Comparison of ENCODE assay signal across 8 cellular contexts in the genomic region with DNA sequence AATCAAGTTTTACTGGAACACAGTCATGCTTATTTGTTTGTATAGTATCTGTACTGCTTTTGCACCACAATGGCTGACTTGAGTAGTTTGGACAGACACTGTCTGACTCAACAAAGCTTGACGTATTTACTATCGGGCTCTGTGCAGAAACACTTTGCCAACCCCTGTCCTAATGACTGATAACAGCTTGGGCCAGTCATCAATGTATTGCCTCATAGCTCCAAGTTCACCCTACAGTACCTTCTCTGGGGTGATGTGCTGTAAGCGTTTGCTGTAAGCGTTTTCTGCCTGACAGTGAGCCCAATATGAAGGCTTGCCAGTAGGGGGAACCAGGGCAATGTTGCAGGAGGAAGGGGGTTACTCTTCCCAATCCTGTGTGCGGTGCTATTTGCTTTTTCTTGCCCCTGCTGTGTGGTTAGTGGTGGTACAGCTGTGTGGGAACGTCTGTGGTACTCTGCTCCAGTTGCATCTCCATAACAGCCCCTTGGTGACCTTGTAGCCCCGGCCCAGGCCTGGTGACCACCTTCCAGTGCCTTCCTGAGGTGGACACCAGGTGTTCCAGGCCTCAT. TPM values are rescaled to one million over a fixed set of nuclear protein-coding genes. Genes with fewer than 3 reads are reported as not detected.
DNase-seq lines count a peak whose midpoint lies in the region; ATAC-seq and TF ChIP-seq lines count a peak whose summit lies in the region.

No MANE protein-coding gene starts in this region.

- CTCF ChIA-PET in activated CD4-positive, alpha-beta memory T cell treated with anti-CD3 and anti-CD28 coated beads for 36 hours (lab: Charles Lee): interaction anchor here (1.0 to 2.4 kb wide), 8 partner anchors 13 to 337 kb away, joined by 3 to 11 read pairs (median 4); no protein-coding TSS in a partner anchor
- CTCF ChIA-PET in activated CD4-positive, alpha-beta memory T cell treated with anti-CD3 and anti-CD28 coated beads, Interleukin-2, amount 10 ng/mL, durations not matched to agents 7 days and 5 days (lab: Charles Lee): interaction anchor here (0.6 to 1.6 kb wide), 9 partner anchors 8 to 337 kb away, joined by 3 to 7 read pairs (median 3); no protein-coding TSS in a partner anchor
- CTCF ChIA-PET in activated CD8-positive, alpha-beta T cell treated with anti-CD3 and anti-CD28 coated beads for 36 hours (lab: Charles Lee): interaction anchor here (0.7 to 3.0 kb wide), 7 partner anchors 20 to 337 kb away, joined by 3 to 14 read pairs (median 6); no protein-coding TSS in a partner anchor

- H3K36me3 Mint-ChIP-seq in activated CD4-positive, alpha-beta memory T cell treated with anti-CD3 and anti-CD28 coated beads for 36 hours: no peaks in the 10 kb centered on the region
- no peaks in the 10 kb centered on the region for H3K36me3 Mint-ChIP-seq in activated CD4-positive, alpha-beta memory T cell treated with anti-CD3 and anti-CD28 coated beads, Interleukin-2, amount 10 ng/mL, durations not matched to agents 7 days and 5 days (ENCODE audit: low read depth)
- no peaks in the 10 kb centered on the region for H3K36me3 Mint-ChIP-seq in activated CD8-positive, alpha-beta T cell treated with anti-CD3 and anti-CD28 coated beads for 36 hours (ENCODE audit: low read depth)

- ATAC-seq in activated CD8-positive, alpha-beta T cell treated with anti-CD3 and anti-CD28 coated beads for 36 hours: peak; percentile 39
- ATAC-seq in HG03135 (IDR thresholded peaks at IDR 0.05; ENCODE audit: unreplicated experiment) (no peak), GM21447 (IDR thresholded peaks at IDR 0.05; ENCODE audit: unreplicated experiment) (no peak)

- peak; percentile 31 for TF ChIP-seq CTCF in activated CD8-positive, alpha-beta T cell treated with anti-CD3 and anti-CD28 coated beads for 36 hours (IDR thresholded peaks at IDR 0.05)

- H3K9me3 Mint-ChIP-seq in activated CD4-positive, alpha-beta memory T cell treated with anti-CD3 and anti-CD28 coated beads for 36 hours: no peaks in the 10 kb centered on the region
- H3K9me3 Mint-ChIP-seq in activated CD4-positive, alpha-beta memory T cell treated with anti-CD3 and anti-CD28 coated beads, Interleukin-2, amount 10 ng/mL, durations not matched to agents 7 days and 5 days: no peaks in the 10 kb centered on the region
- H3K9me3 Mint-ChIP-seq in activated CD8-positive, alpha-beta T cell treated with anti-CD3 and anti-CD28 coated beads for 36 hours: no peaks in the 10 kb centered on the region

- no peak overlapping the region for H3K4me3 Mint-ChIP-seq in activated CD4-positive, alpha-beta memory T cell treated with anti-CD3 and anti-CD28 coated beads for 36 hours
- H3K4me3 Mint-ChIP-seq in activated CD4-positive, alpha-beta memory T cell treated with anti-CD3 and anti-CD28 coated beads, Interleukin-2, amount 10 ng/mL, durations not matched to agents 7 days and 5 days: no peak overlapping the region
- H3K4me3 Mint-ChIP-seq in activated CD8-positive, alpha-beta T cell treated with anti-CD3 and anti-CD28 coated beads for 36 hours: no peak overlapping the region

- intact Hi-C loops in activated CD4-positive, alpha-beta memory T cell treated with anti-CD3 and anti-CD28 coated beads for 36 hours (cut with micrococcal nuclease): no loop called here
- intact Hi-C loops in activated CD8-positive, alpha-beta T cell treated with anti-CD3 and anti-CD28 coated beads for 36 hours (cut with micrococcal nuclease): no loop called here

- POLR2A ChIA-PET in activated CD4-positive, alpha-beta memory T cell treated with anti-CD3 and anti-CD28 coated beads for 36 hours (lab: Charles Lee): interaction anchor here (0.9 kb wide), 1 partner anchor 13 kb away, joined by 3 read pairs; no protein-coding TSS in a partner anchor
- POLR2A ChIA-PET in activated CD4-positive, alpha-beta memory T cell treated with anti-CD3 and anti-CD28 coated beads, Interleukin-2, amount 10 ng/mL, durations not matched to agents 7 days and 5 days (lab: Charles Lee): interaction anchor here (0.5 to 1.2 kb wide), 4 partner anchors 133 to 187 kb away, joined by 3 to 4 read pairs (median 4); a partner anchor contains a TSS
- POLR2A ChIA-PET in activated CD8-positive, alpha-beta T cell treated with anti-CD3 and anti-CD28 coated beads for 36 hours (lab: Charles Lee): no interaction called here

- H3K27me3 Mint-ChIP-seq in activated CD4-positive, alpha-beta memory T cell treated with anti-CD3 and anti-CD28 coated beads for 36 hours: peaks cover 13% of the 10 kb centered on the region
- H3K27me3 Mint-ChIP-seq in activated CD4-positive, alpha-beta memory T cell treated with anti-CD3 and anti-CD28 coated beads, Interleukin-2, amount 10 ng/mL, durations not matched to agents 7 days and 5 days: peaks cover 26% of the 10 kb centered on the region
- peaks cover 15% of the 10 kb centered on the region for H3K27me3 Mint-ChIP-seq in activated CD8-positive, alpha-beta T cell treated with anti-CD3 and anti-CD28 coated beads for 36 hours

- H3K4me1 Mint-ChIP-seq in activated CD4-positive, alpha-beta memory T cell treated with anti-CD3 and anti-CD28 coated beads for 36 hours (ENCODE audit: low read depth): no peaks in the 10 kb centered on the region
- peaks cover 3% of the 10 kb centered on the region for H3K4me1 Mint-ChIP-seq in activated CD4-positive, alpha-beta memory T cell treated with anti-CD3 and anti-CD28 coated beads, Interleukin-2, amount 10 ng/mL, durations not matched to agents 7 days and 5 days
- no peaks in the 10 kb centered on the region for H3K4me1 Mint-ChIP-seq in activated CD8-positive, alpha-beta T cell treated with anti-CD3 and anti-CD28 coated beads for 36 hours (ENCODE audit: low read depth)

- no peak overlapping the region for H3K27ac Mint-ChIP-seq in activated CD4-positive, alpha-beta memory T cell treated with anti-CD3 and anti-CD28 coated beads for 36 hours
- no peak overlapping the region for H3K27ac Mint-ChIP-seq in activated CD4-positive, alpha-beta memory T cell treated with anti-CD3 and anti-CD28 coated beads, Interleukin-2, amount 10 ng/mL, durations not matched to agents 7 days and 5 days
- H3K27ac Mint-ChIP-seq in activated CD8-positive, alpha-beta T cell treated with anti-CD3 and anti-CD28 coated beads for 36 hours: no peak overlapping the region

- peak; percentile 32 for DNase-seq in activated CD4-positive, alpha-beta memory T cell treated with anti-CD3 and anti-CD28 coated beads for 36 hours
- no peak for DNase-seq in activated CD4-positive, alpha-beta memory T cell treated with anti-CD3 and anti-CD28 coated beads, Interleukin-2, amount 10 ng/mL, durations not matched to agents 7 days and 5 days
- DNase-seq in NCI-H146 treated with DMSO at 0.1 percent for 48 hours (lab: John Stamatoyannopoulos, UW; ENCODE audit: unreplicated experiment) (peak; percentile 57), iPS DF 4.7 (ENCODE audit: extremely low read depth, low spot score) (peak; percentile 75), activated gamma-delta T cell treated with Interleukin-2 at 50 U/mL for 16 hours (no peak)
- DNase-seq in activated CD8-positive, alpha-beta T cell treated with anti-CD3 and anti-CD28 coated beads for 36 hours: peak; percentile 29

RNA-seq across cellular contexts. Expression of a gene that starts 5.4 kb away (rescaled TPM):
- not detected for total RNA-seq in activated CD4-positive, alpha-beta memory T cell treated with anti-CD3 and anti-CD28 coated beads for 36 hours
- total RNA-seq in activated CD4-positive, alpha-beta memory T cell treated with anti-CD3 and anti-CD28 coated beads, Interleukin-2, amount 10 ng/mL, durations not matched to agents 7 days and 5 days: not detected
- not detected for total RNA-seq in activated CD8-positive, alpha-beta T cell treated with anti-CD3 and anti-CD28 coated beads for 36 hours

RNA-seq across cellular contexts. Expression of a gene that starts 31.3 kb away (rescaled TPM):
- 10 to 100 TPM; 69.9 to 72.2 TPM for total RNA-seq in activated CD4-positive, alpha-beta memory T cell treated with anti-CD3 and anti-CD28 coated beads for 36 hours
- total RNA-seq in activated CD4-positive, alpha-beta memory T cell treated with anti-CD3 and anti-CD28 coated beads, Interleukin-2, amount 10 ng/mL, durations not matched to agents 7 days and 5 days: 10 to 100 TPM; 63.4 to 65.2 TPM
- total RNA-seq in activated CD8-positive, alpha-beta T cell treated with anti-CD3 and anti-CD28 coated beads for 36 hours: 10 to 100 TPM; 35.7 to 36.2 TPM

Comparison
In these comparisons a context has a peak if more than half of its experiments do, and no peak if none do; other contexts are left out.
1. DNase-seq: peak in activated CD4-positive, alpha-beta memory T cell treated with anti-CD3 and anti-CD28 coated beads for 36 hours (single experiment), NCI-H146 treated with DMSO at 0.1 percent for 48 hours (single experiment), activated CD8-positive, alpha-beta T cell treated with anti-CD3 and anti-CD28 coated beads for 36 hours (single experiment) and iPS DF 4.7 (single experiment); none in activated CD4-positive, alpha-beta memory T cell treated with anti-CD3 and anti-CD28 coated beads, Interleukin-2, amount 10 ng/mL, durations not matched to agents 7 days and 5 days (single experiment) and activated gamma-delta T cell treated with Interleukin-2 at 50 U/mL for 16 hours (single experiment).